Comparison of ENCODE assay signal across 11 cellular contexts in the genomic region with DNA sequence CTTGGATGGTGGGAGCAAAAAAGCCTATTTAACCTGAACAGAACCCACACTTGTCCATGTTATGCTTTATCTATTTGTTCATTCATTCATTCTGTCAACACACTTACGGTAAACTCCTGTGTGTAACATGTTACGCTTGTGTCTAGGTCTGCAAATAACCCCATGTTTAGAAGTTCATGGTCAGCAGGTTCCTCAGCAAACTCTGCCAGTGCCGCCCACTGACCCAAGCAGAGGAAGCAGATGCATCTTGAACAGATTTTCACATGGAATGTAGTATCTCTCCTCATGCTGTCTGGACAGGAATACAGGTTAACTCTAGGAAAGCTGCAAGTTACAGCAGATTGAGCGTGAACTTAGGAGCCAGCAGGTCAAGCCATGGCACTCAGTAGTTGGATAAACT.
DNase-seq lines count a peak whose midpoint lies in the region; ATAC-seq and TF ChIP-seq lines count a peak whose summit lies in the region.
"Had no signal": no experiment of that assay in that cellular context is flagged by ENCODE, and none has a peak within 500 bp of the region (broad histone marks: within the 10 kb centered on the region; RNA-seq: fewer than 3 reads in every experiment).

No MANE protein-coding gene starts in this region.

- TF ChIP-seq CTCF in sigmoid colon (IDR thresholded peaks at IDR 0.05) (no peak), prostate gland (IDR thresholded peaks at IDR 0.05) (no peak)

- TF ChIP-seq EP300 in sigmoid colon (IDR thresholded peaks at IDR 0.05), result no peak

- 81 to 92% methylated on average over 4 of the region's 4 CpGs for WGBS in sigmoid colon, 2 donors
- 90% methylated on average over 4 of the region's 4 CpGs for WGBS in prostate gland

- H3K9ac ChIP-seq in adipocyte (ENCODE audit: low read length), result peak overlapping the region; percentile 27

- TF ChIP-seq POLR2A in sigmoid colon (IDR thresholded peaks at IDR 0.05) (no peak), prostate gland (IDR thresholded peaks at IDR 0.05) (no peak)

- H3K36me3 ChIP-seq in adipocyte (ENCODE audit: control insufficient read depth, insufficient read depth, low read length, severe bottlenecking) (no peaks in the 10 kb centered on the region), sigmoid colon (no peaks in the 10 kb centered on the region), prostate gland (no peaks in the 10 kb centered on the region)

- peaks cover 16% of the 10 kb centered on the region for H3K4me1 ChIP-seq in adipocyte (ENCODE audit: control insufficient read depth, insufficient read depth, low read length)
- H3K4me1 ChIP-seq in sigmoid colon, result no peaks in the 10 kb centered on the region
- peaks cover 3% of the 10 kb centered on the region for H3K4me1 ChIP-seq in prostate gland (replicated peaks)

- DNase-seq in CD1c-positive myeloid dendritic cell (ENCODE audit: extremely low spot score), result peak; percentile 59
- DNase-seq in adipocyte (ENCODE audit: low read depth), result no peak
- peak; percentile 39 for DNase-seq in left lobe of liver (ENCODE audit: low spot score)
- DNase-seq in sigmoid colon, result no peak
- DNase-seq in prostate gland (ENCODE audit: low spot score), result no peak
- no peak for DNase-seq in stimulated activated CD4-positive, alpha-beta T cell treated with anti-CD3 and anti-CD28 coated beads, Interleukin-2, amount 100 ng/mL, for 48 hours
- DNase-seq in left colon, result no peak
- DNase-seq in AG08396 (ENCODE audit: low spot score), result no peak
- DNase-seq: activated gamma-delta T cell, NCI-H2227 treated with DMSO at 0.1 percent for 48 hours, T-helper 9 cell had no signal

- no peak for ATAC-seq in left lobe of liver
- ATAC-seq in left colon, result no peak

- H3K27ac ChIP-seq in sigmoid colon, result peak overlapping the region in 3 of 4 donors; percentile 5 to 46 (median 26)
- no peak overlapping the region for H3K27ac ChIP-seq in prostate gland

- H3K27me3 ChIP-seq in adipocyte (replicated peaks; ENCODE audit: control insufficient read depth, insufficient read depth, low read length) (no peaks in the 10 kb centered on the region), sigmoid colon (no peaks in the 10 kb centered on the region), prostate gland (replicated peaks; ENCODE audit: insufficient read depth) (no peaks in the 10 kb centered on the region)

- H3K4me3 ChIP-seq in adipocyte (ENCODE audit: low read length), result no peak overlapping the region
- H3K4me3 ChIP-seq in sigmoid colon, result no peak overlapping the region
- no peak overlapping the region for H3K4me3 ChIP-seq in prostate gland

- intact Hi-C loops in sigmoid colon (cut with DNase I), result no loop called here
- intact Hi-C loops in prostate gland (cut with DNase I), result no loop called here
- intact Hi-C loops in left colon (cut with DNase I, micrococcal nuclease), result no loop called here

- no peaks in the 10 kb centered on the region for H3K9me3 ChIP-seq in adipocyte (ENCODE audit: control insufficient read depth, low read length)
- no peaks in the 10 kb centered on the region for H3K9me3 ChIP-seq in sigmoid colon
- H3K9me3 ChIP-seq in prostate gland, result no peaks in the 10 kb centered on the region

Comparison
In these comparisons a context has a peak if more than half of its experiments do, and no peak if none do; other contexts are left out.
1. DNase-seq: peak in CD1c-positive myeloid dendritic cell (single experiment) and left lobe of liver (single experiment); none in adipocyte (single experiment), sigmoid colon (single experiment), prostate gland (single experiment), stimulated activated CD4-positive, alpha-beta T cell treated with anti-CD3 and anti-CD28 coated beads, Interleukin-2, amount 100 ng/mL, for 48 hours (0 of 2), left colon (0 of 2) and AG08396 (single experiment).
2. H3K27ac ChIP-seq: peak in sigmoid colon (3 of 4); none in prostate gland (0 of 2).